ENCODE assay signal across 24 cellular contexts in the genomic region with DNA sequence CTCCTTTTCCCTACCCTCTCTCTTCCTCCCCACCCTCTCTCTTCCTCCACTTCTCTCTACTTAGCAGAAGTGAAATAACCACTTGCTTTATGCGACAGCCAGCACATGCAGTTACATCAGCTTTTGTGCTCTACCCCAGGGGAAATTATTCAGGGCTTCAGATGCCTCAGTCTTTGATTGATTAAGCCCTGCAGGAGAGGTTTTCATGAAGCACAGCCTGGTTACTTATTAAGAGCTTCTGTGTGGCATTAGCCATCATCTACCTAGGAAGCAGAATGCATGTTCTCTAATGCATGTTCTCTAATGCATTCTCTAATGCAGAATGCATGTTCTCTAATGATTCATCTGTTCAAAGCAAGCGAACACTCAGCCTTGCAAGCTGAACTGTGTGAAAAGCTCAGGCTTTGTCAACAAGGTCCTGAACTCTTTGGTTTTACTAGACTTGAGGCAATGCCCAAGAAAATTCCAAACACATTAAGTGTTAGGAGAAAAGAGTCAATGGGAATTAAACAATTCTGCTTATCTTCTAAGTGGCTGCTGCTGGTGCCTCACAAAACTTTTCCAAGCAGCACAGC. TPM values are rescaled to one million over a fixed set of nuclear protein-coding genes. Genes with fewer than 3 reads are reported as not detected.
DNase-seq lines count a peak whose midpoint lies in the region; ATAC-seq and TF ChIP-seq lines count a peak whose summit lies in the region.
"Had no signal": no experiment of that assay in that cellular context is flagged by ENCODE, and none has a peak within 500 bp of the region (broad histone marks: within the 10 kb centered on the region; RNA-seq: fewer than 3 reads in every experiment).

No MANE protein-coding gene starts in this region.

- peak; percentile 10 for DNase-seq in mammary epithelial cell
- no peak for DNase-seq in breast epithelium (ENCODE audit: low spot score in 2 of 2)
- DNase-seq in cardiac fibroblast (ENCODE audit: low read depth in 2 of 2): peak; percentile 58
- DNase-seq in kidney tubule cell (ENCODE audit: low spot score): peak; percentile 74
- no peak for DNase-seq in UCSD-AML1 (lab: John Stamatoyannopoulos, UW; ENCODE audit: unreplicated experiment)
- no peak for DNase-seq in T-helper 2 cell
- DNase-seq in C1 segment of cervical spinal cord (lab: John Stamatoyannopoulos, UW): no peak
- DNase-seq: activated CD8-positive, alpha-beta T cell treated with anti-CD3 and anti-CD28 coated beads for 36 hours; activated naive CD8-positive, alpha-beta T cell treated with anti-CD3 and anti-CD28 coated beads for 36 hours; activated T-cell treated with anti-CD3 and anti-CD28 coated beads, Interleukin-2, amount 50 U/mL, for 4 hours; effector memory CD4-positive, alpha-beta T cell; left ventricle myocardium superior; NCI-H146; SW 1271; thyroid gland had no signal

- CTCF ChIA-PET in mammary epithelial cell (lab: Charles Lee; ENCODE audit: low non-redundant PET): no interaction called here

- H3K9me3 ChIP-seq in mammary epithelial cell (replicated peaks; ENCODE audit: insufficient read depth, low read length): no peaks in the 10 kb centered on the region
- no peaks in the 10 kb centered on the region for H3K9me3 ChIP-seq in breast epithelium
- H3K9me3 ChIP-seq: thyroid gland had no signal

- TF ChIP-seq POLR2A in breast epithelium (IDR thresholded peaks at IDR 0.05): no peak

- ATAC-seq in HG03159 (IDR thresholded peaks at IDR 0.05; ENCODE audit: unreplicated experiment): no peak
- ATAC-seq: activated CD8-positive, alpha-beta T cell treated with anti-CD3 and anti-CD28 coated beads for 36 hours; activated T-cell treated with anti-CD3 and anti-CD28 coated beads, Interleukin-2, amount 50 U/mL, for 4 hours; left ventricle myocardium superior; stimulated activated effector memory CD8-positive, alpha-beta T cell treated with anti-CD3 and anti-CD28 coated beads, Interleukin-12 subunit alpha, Interleukin-12 subunit beta, amount 100 ng/mL, for 72 hours had no signal

- no peaks in the 10 kb centered on the region for H3K27me3 ChIP-seq in mammary epithelial cell (ENCODE audit: insufficient read depth, low read length)
- no peaks in the 10 kb centered on the region for H3K27me3 ChIP-seq in breast epithelium
- H3K27me3 ChIP-seq: thyroid gland had no signal

- dilution Hi-C loops in mammary epithelial cell (cut with HindIII; ENCODE audit: low sequenced_read_pairs): no loop called here

- H3K4me3 ChIP-seq in mammary epithelial cell (replicated peaks in 1 of 3; ENCODE audit: insufficient read depth in 1 of 3, low read depth in 2 of 3, low read length in 3 of 3) (no peak overlapping the region), breast epithelium (no peak overlapping the region), cardiac fibroblast (replicated peaks in 1 of 2; ENCODE audit: low read depth in 2 of 2, low read length in 2 of 2) (no peak overlapping the region)
- H3K4me3 ChIP-seq: thyroid gland had no signal

- H3K4me1 ChIP-seq in mammary epithelial cell (ENCODE audit: insufficient read depth, low read length) (no peaks in the 10 kb centered on the region), breast epithelium (no peaks in the 10 kb centered on the region)

- intact Hi-C loops in mammary epithelial cell (cut with micrococcal nuclease) (no loop called here), breast epithelium (cut with DNase I; ENCODE audit: low total_unique reads) (no loop called here)

- in situ Hi-C loops in mammary epithelial cell (cut with MboI; ENCODE audit: low sequenced_read_pairs in 2 of 2): no loop called here

- no peaks in the 10 kb centered on the region for H4K20me1 ChIP-seq in mammary epithelial cell (ENCODE audit: insufficient read depth, low read length)

- no peaks in the 10 kb centered on the region for H3K36me3 ChIP-seq in mammary epithelial cell (ENCODE audit: insufficient read depth, low read length)
- H3K36me3 ChIP-seq in breast epithelium: no peaks in the 10 kb centered on the region
- H3K36me3 ChIP-seq: thyroid gland had no signal

- WGBS in mammary epithelial cell (ENCODE audit: low coverage, missing lambda C conversion rate): 50% methylated on average over 2 of the region's 2 CpGs

- no peaks in the 10 kb centered on the region for H3K79me2 ChIP-seq in mammary epithelial cell (ENCODE audit: insufficient read depth, low read length)

- H3K27ac ChIP-seq in mammary epithelial cell (ENCODE audit: insufficient read depth, low read depth, low read length): no peak overlapping the region
- no peak overlapping the region for H3K27ac ChIP-seq in breast epithelium
- H3K27ac ChIP-seq: 22Rv1, C4-2B, RWPE1, thyroid gland, VCaP had no signal

- H3K9ac ChIP-seq in mammary epithelial cell (ENCODE audit: insufficient read depth, low read length): no peak overlapping the region

- no peak for TF ChIP-seq CTCF in mammary epithelial cell (conservative IDR thresholded peaks at IDR 0.05 in 1 of 2, IDR thresholded peaks at IDR 0.05 in 1 of 2; ENCODE audit: extremely low read depth in 1 of 2, insufficient read depth in 1 of 2, low read depth in 1 of 2, low read length in 2 of 2)
- no peak for TF ChIP-seq CTCF in breast epithelium (IDR thresholded peaks at IDR 0.05)
- TF ChIP-seq CTCF in cardiac fibroblast (IDR thresholded peaks at IDR 0.05; ENCODE audit: low read depth, low read length): no peak

- no peak overlapping the region for H3K4me2 ChIP-seq in mammary epithelial cell (ENCODE audit: insufficient read depth, low read depth, low read length)

- H2AFZ ChIP-seq in mammary epithelial cell (ENCODE audit: low read depth, low read length): no peak overlapping the region

- no TSS peak for BruUV-seq in mammary epithelial cell (replicated peaks; lab: Mats Ljungman, UMichigan)

RNA-seq across cellular contexts. Expression of a gene that starts 56.1 kb away (rescaled TPM):
- total RNA-seq in mammary epithelial cell: not detected
- polyA plus RNA-seq in mammary epithelial cell: not detected
- not detected for polyA minus RNA-seq in mammary epithelial cell
- total RNA-seq in breast epithelium: under 1 TPM; 0.29 to 0.66 (median 0.64) TPM
- total RNA-seq: activated CD8-positive, alpha-beta T cell treated with anti-CD3 and anti-CD28 coated beads for 36 hours; activated naive CD8-positive, alpha-beta T cell treated with anti-CD3 and anti-CD28 coated beads for 36 hours; activated T-cell treated with anti-CD3 and anti-CD28 coated beads, Interleukin-2, amount 50 U/mL, for 4 hours; H4; HT1080; myocyte had no signal

Comparison
In these comparisons a context has a peak if more than half of its experiments do, and no peak if none do; other contexts are left out.
1. DNase-seq: peak in mammary epithelial cell (single experiment), cardiac fibroblast (2 of 2) and kidney tubule cell (single experiment); none in breast epithelium (0 of 2), UCSD-AML1 (single experiment), T-helper 2 cell (0 of 5) and C1 segment of cervical spinal cord (0 of 14).